Comparison of ENCODE assay signal across 10 cellular contexts in the genomic region with DNA sequence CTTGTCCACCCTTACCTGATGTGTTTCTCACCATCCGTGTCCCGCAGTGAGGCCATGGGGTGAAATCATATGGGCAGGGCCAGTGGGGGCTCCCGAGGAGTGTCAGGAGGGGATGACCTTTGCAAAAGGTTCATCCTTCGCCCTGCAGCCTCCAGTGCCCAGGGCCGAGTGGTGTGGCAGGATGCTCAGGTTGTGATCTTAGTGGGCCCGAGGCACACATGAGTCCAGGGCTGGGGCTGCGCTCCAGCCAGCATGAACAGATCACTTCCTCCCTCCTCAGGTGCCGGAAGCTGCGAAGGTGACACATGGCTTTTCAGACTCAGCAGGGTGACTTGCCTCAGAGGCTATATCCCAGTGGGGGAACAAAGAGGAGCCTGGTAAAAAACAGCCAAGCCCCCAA. TPM values are rescaled to one million over a fixed set of nuclear protein-coding genes. Genes with fewer than 3 reads are reported as not detected.
A peak's percentile ranks its signal among the peaks of the same experiment; 100 is the strongest.
DNase-seq lines count a peak whose midpoint lies in the region; ATAC-seq and TF ChIP-seq lines count a peak whose summit lies in the region.
"Had no signal": no experiment of that assay in that cellular context is flagged by ENCODE, and none has a peak within 500 bp of the region (broad histone marks: within the 10 kb centered on the region; RNA-seq: fewer than 3 reads in every experiment).

No MANE protein-coding gene starts in this region.

- H3K4me3 Mint-ChIP-seq in activated naive CD8-positive, alpha-beta T cell: no peak overlapping the region
- H3K4me3 Mint-ChIP-seq in naive thymus-derived CD4-positive, alpha-beta T cell: peak overlapping the region in 2 of 10 donors; percentile 12 to 25

- H3K27me3 Mint-ChIP-seq in activated naive CD8-positive, alpha-beta T cell: no peaks in the 10 kb centered on the region
- H3K27me3 Mint-ChIP-seq in naive thymus-derived CD4-positive, alpha-beta T cell: no peaks in the 10 kb centered on the region

- H3K36me3 Mint-ChIP-seq in activated naive CD8-positive, alpha-beta T cell: no peaks in the 10 kb centered on the region
- peaks cover 0 to 8% (median 0%) of the 10 kb centered on the region in 5 donors for H3K36me3 Mint-ChIP-seq in naive thymus-derived CD4-positive, alpha-beta T cell

- no peak for DNase-seq in naive thymus-derived CD4-positive, alpha-beta T cell
- DNase-seq in NCI-H2196 (lab: John Stamatoyannopoulos, UW; ENCODE audit: unreplicated experiment) (no peak), HEK293T (ENCODE audit: extremely low spot score) (no peak), NOMO-1 treated with DMSO at 0.1 percent for 48 hours (lab: John Stamatoyannopoulos, UW; ENCODE audit: unreplicated experiment) (no peak)
- DNase-seq in activated T-cell treated with anti-CD3 and anti-CD28 coated beads, Interleukin-2, amount 50 U/mL, for 48 hours: no peak
- DNase-seq: SK-N-SH; stimulated activated naive CD4-positive, alpha-beta T cell had no signal

- H3K4me1 ChIP-seq in BLaER1: peaks cover 75% of the 10 kb centered on the region
- peaks cover 71% of the 10 kb centered on the region for H3K4me1 ChIP-seq in DOHH2 (ENCODE audit: control insufficient read depth, low read length)
- peaks cover 22 to 36% of the 10 kb centered on the region in 2 donors for H3K4me1 ChIP-seq in naive thymus-derived CD4-positive, alpha-beta T cell (ENCODE audit: control insufficient read depth in 2 of 2, insufficient read depth in 2 of 2, low read length in 2 of 2)

- no peak for ATAC-seq in naive thymus-derived CD4-positive, alpha-beta T cell

- H3K27ac ChIP-seq in BLaER1 (peak overlapping the region; percentile 41; the same call in 1 of the 2 replicates), DOHH2 (ENCODE audit: low read depth, low read length) (peak overlapping the region; percentile 97)
- peak overlapping the region; percentile 42 for H3K27ac ChIP-seq in naive thymus-derived CD4-positive, alpha-beta T cell (ENCODE audit: low read depth, low read length)

- H3K4me3 ChIP-seq in BLaER1 (no peak overlapping the region), DOHH2 (ENCODE audit: low read length) (peak overlapping the region; percentile 99)
- no peak overlapping the region for H3K4me3 ChIP-seq in naive thymus-derived CD4-positive, alpha-beta T cell (ENCODE audit: low read length)

- no peaks in the 10 kb centered on the region for H3K9me3 Mint-ChIP-seq in activated naive CD8-positive, alpha-beta T cell (ENCODE audit: low read depth)
- no peaks in the 10 kb centered on the region for H3K9me3 Mint-ChIP-seq in naive thymus-derived CD4-positive, alpha-beta T cell

- TF ChIP-seq CTCF in DOHH2 (IDR thresholded peaks at IDR 0.05; ENCODE audit: low read depth, low read length, poor library complexity, severe bottlenecking): no peak

- POLR2A ChIA-PET in naive thymus-derived CD4-positive, alpha-beta T cell (lab: Charles Lee): interaction anchor here (1.2 to 6.3 kb wide), 5 partner anchors 9 to 67 kb away, joined by 3 to 58 read pairs (median 5); a partner anchor contains a TSS
- POLR2A ChIA-PET in HEK293T (lab: Yijun Ruan, JAX): interaction anchor here (1.0 to 3.8 kb wide), 3 partner anchors 9 to 53 kb away, joined by 3 to 13 read pairs (median 10); a partner anchor contains a TSS

- intact Hi-C loops in naive thymus-derived CD4-positive, alpha-beta T cell (cut with micrococcal nuclease): no loop called here

- H3K27ac Mint-ChIP-seq in activated naive CD8-positive, alpha-beta T cell: peak overlapping the region; percentile 34
- H3K27ac Mint-ChIP-seq in naive thymus-derived CD4-positive, alpha-beta T cell: peak overlapping the region; percentile 41 to 100 (median 69)

- H3K9me3 ChIP-seq in BLaER1 (no peaks in the 10 kb centered on the region), DOHH2 (ENCODE audit: control insufficient read depth, insufficient read depth, low read length) (no peaks in the 10 kb centered on the region)
- no peaks in the 10 kb centered on the region for H3K9me3 ChIP-seq in naive thymus-derived CD4-positive, alpha-beta T cell (ENCODE audit: control insufficient read depth in 2 of 3, low read length in 3 of 3)
- H3K9me3 ChIP-seq: SK-N-SH had no signal

- CTCF ChIA-PET in naive thymus-derived CD4-positive, alpha-beta T cell (lab: Charles Lee): no interaction called here
- CTCF ChIA-PET in HEK293T (lab: Yijun Ruan, JAX): no interaction called here

- H3K27me3 ChIP-seq in BLaER1 (no peaks in the 10 kb centered on the region), DOHH2 (ENCODE audit: control insufficient read depth, low read length) (no peaks in the 10 kb centered on the region)
- H3K27me3 ChIP-seq in naive thymus-derived CD4-positive, alpha-beta T cell (ENCODE audit: control insufficient read depth in 2 of 2, insufficient read depth in 2 of 2, low read length in 2 of 2): no peaks in the 10 kb centered on the region

- H3K79me2 ChIP-seq in DOHH2 (ENCODE audit: control insufficient read depth, low read length): peaks cover 34% of the 10 kb centered on the region

- H4K20me1 ChIP-seq in BLaER1 (peaks cover 28% of the 10 kb centered on the region), DOHH2 (ENCODE audit: control insufficient read depth, insufficient read depth, low read depth, low read length) (no peaks in the 10 kb centered on the region; the same call in 1 of the 2 replicates)

- H3K4me2 ChIP-seq in BLaER1 (peak overlapping the region; percentile 6; the same call in 1 of the 2 replicates), DOHH2 (ENCODE audit: low read length) (peak overlapping the region; percentile 92)
- H3K4me2 ChIP-seq: SK-N-SH had no signal

- no peaks in the 10 kb centered on the region for H3K9me2 ChIP-seq in DOHH2 (replicated peaks; ENCODE audit: control insufficient read depth, low read length)
- H3K9me2 ChIP-seq: SK-N-SH had no signal

- H3K36me3 ChIP-seq in BLaER1: peaks cover 34% of the 10 kb centered on the region
- peaks cover 54% of the 10 kb centered on the region for H3K36me3 ChIP-seq in DOHH2 (ENCODE audit: control insufficient read depth, low read length)
- H3K36me3 ChIP-seq in naive thymus-derived CD4-positive, alpha-beta T cell (ENCODE audit: control insufficient read depth in 2 of 3, insufficient read depth in 3 of 3, low read length in 3 of 3): peaks cover 0 to 23% (median 6%) of the 10 kb centered on the region in 3 experiments

- H3K4me1 Mint-ChIP-seq in activated naive CD8-positive, alpha-beta T cell (ENCODE audit: low read depth): peaks cover 31% of the 10 kb centered on the region
- H3K4me1 Mint-ChIP-seq in naive thymus-derived CD4-positive, alpha-beta T cell: peaks cover 14 to 48% (median 34%) of the 10 kb centered on the region in 7 donors

- peak overlapping the region; percentile 50 for H3K9ac ChIP-seq in BLaER1
- H3K9ac ChIP-seq: SK-N-SH had no signal

- H3F3A ChIP-seq in DOHH2 (ENCODE audit: control insufficient read depth, insufficient read depth): peaks cover 34% of the 10 kb centered on the region

TF ChIP-seq in HEK293T, 16 proteins besides CTCF, POLR2A, EP300 and RAD21:
- TF ChIP-seq HDGF (IDR thresholded peaks at IDR 0.05; ENCODE audit: borderline replicate concordance) (no peak), NFRKB (IDR thresholded peaks at IDR 0.05) (no peak), ZNF384 (IDR thresholded peaks at IDR 0.05) (no peak), SP1 (IDR thresholded peaks at IDR 0.05) (no peak), FOXK2 (IDR thresholded peaks at IDR 0.05) (no peak), SUZ12 (IDR thresholded peaks at IDR 0.05) (no peak), L3MBTL2 (conservative IDR thresholded peaks at IDR 0.05) (no peak)
- TF ChIP-seq, protein P1, sequence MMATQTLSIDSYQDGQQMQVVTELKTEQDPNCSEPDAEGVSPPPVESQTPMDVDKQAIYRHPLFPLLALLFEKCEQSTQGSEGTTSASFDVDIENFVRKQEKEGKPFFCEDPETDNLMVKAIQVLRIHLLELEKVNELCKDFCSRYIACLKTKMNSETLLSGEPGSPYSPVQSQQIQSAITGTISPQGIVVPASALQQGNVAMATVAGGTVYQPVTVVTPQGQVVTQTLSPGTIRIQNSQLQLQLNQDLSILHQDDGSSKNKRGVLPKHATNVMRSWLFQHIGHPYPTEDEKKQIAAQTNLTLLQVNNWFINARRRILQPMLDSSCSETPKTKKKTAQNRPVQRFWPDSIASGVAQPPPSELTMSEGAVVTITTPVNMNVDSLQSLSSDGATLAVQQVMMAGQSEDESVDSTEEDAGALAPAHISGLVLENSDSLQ (IDR thresholded peaks at IDR 0.05): no peak

RNA-seq across cellular contexts. Expression of a gene that starts 2.8 kb away (rescaled TPM):
- total RNA-seq in naive thymus-derived CD4-positive, alpha-beta T cell: 10 to 100 TPM; 20.3 to 46.6 (median 33.5) TPM
- polyA plus RNA-seq in naive thymus-derived CD4-positive, alpha-beta T cell: 10 to 100 TPM; 61.8 to 81.4 TPM

RNA-seq across cellular contexts. Expression of a gene that starts 3.7 kb away (rescaled TPM):
- total RNA-seq in naive thymus-derived CD4-positive, alpha-beta T cell: 10 to 100 TPM; 30.6 to 99.5 (median 88.0) TPM
- polyA plus RNA-seq in naive thymus-derived CD4-positive, alpha-beta T cell: 10 to 100 TPM; 12.9 to 15.3 TPM

RNA-seq across cellular contexts. Expression of a gene that starts 7.7 kb away (rescaled TPM):
- 10 to 100 TPM; 39.3 to 61.7 (median 47.4) TPM for total RNA-seq in naive thymus-derived CD4-positive, alpha-beta T cell
- 10 to 100 TPM; 24.3 to 26.7 TPM for polyA plus RNA-seq in naive thymus-derived CD4-positive, alpha-beta T cell

RNA-seq across cellular contexts. Expression of a gene that starts 8.7 kb away (rescaled TPM):
- 100 to 1,000 TPM in 1 of 5 experiments, 10 to 100 TPM in 4; 20.1 to 116 (median 26.0) TPM for total RNA-seq in naive thymus-derived CD4-positive, alpha-beta T cell
- polyA plus RNA-seq in naive thymus-derived CD4-positive, alpha-beta T cell: 10 to 100 TPM; 23.9 to 29.5 TPM

RNA-seq across cellular contexts. Expression of a gene that starts 12.0 kb away (rescaled TPM):
- 10 to 100 TPM; 47.8 to 94.0 (median 78.3) TPM for total RNA-seq in naive thymus-derived CD4-positive, alpha-beta T cell
- 10 to 100 TPM; 40.7 to 51.2 TPM for polyA plus RNA-seq in naive thymus-derived CD4-positive, alpha-beta T cell

Comparison
In these comparisons a context has a peak if more than half of its experiments do, and no peak if none do; other contexts are left out.
1. H3K27ac ChIP-seq: peak in every context shown above with its lines; median percentile 97 in DOHH2; 42 in naive thymus-derived CD4-positive, alpha-beta T cell; 41 in BLaER1.